19 cellular contexts compared by ENCODE assay signal in genomic region chr9:98379572-98379971, GRCh38.
"Had no signal": no experiment of that assay in that cellular context is flagged by ENCODE, and none has a peak within 500 bp of the region (broad histone marks: within the 10 kb centered on the region; RNA-seq: fewer than 3 reads in every experiment).

No MANE protein-coding gene starts in this region.

- H3K27me3 ChIP-seq: dorsolateral prefrontal cortex, transverse colon, uterus had no signal

- H3K36me3 ChIP-seq: lower lobe of right lung, transverse colon, uterus had no signal

- H3K9me3 ChIP-seq: lower lobe of right lung, transverse colon, uterus had no signal

- DNase-seq: activated CD4-positive, alpha-beta memory T cell treated with anti-CD3 and anti-CD28 coated beads, Interleukin-2, amount 10 ng/mL, durations not matched to agents 7 days and 5 days; activated CD4-positive, alpha-beta T cell treated with anti-CD3 and anti-CD28 coated beads for 48 hours; activated effector memory CD4-positive, alpha-beta T cell treated with Interleukin-2 at 50 U/mL for 16 hours; activated naive CD4-positive, alpha-beta T cell treated with anti-CD3 and anti-CD28 coated beads, Interleukin-2, amount 10 ng/mL, durations not matched to agents 7 days and 5 days; activated naive CD8-positive, alpha-beta T cell treated with anti-CD3 and anti-CD28 coated beads, Interleukin-2, amount 50 U/mL, for 24 hours; activated T-cell treated with anti-CD3 and anti-CD28 coated beads, Interleukin-2, amount 50 U/mL, for 24 hours; anterior cingulate cortex; central memory CD4-positive, alpha-beta T cell; dorsolateral prefrontal cortex; lower lobe of right lung; stimulated activated CD4-positive, alpha-beta T cell treated with anti-CD3 and anti-CD28 coated beads, Interleukin-12 subunit alpha, Interleukin-12 subunit beta, amount 100 ng/mL, for 4 hours; stimulated activated CD4-positive, alpha-beta T cell treated with anti-CD3 and anti-CD28 coated beads, Interleukin-1b, Interleukin-23, amount 100 ng/mL, for 48 hours; stimulated activated CD8-positive, alpha-beta memory T cell treated with anti-CD3 and anti-CD28 coated beads, Interleukin-4, amount 100 ng/mL, for 48 hours; stimulated activated naive CD8-positive, alpha-beta T cell treated with anti-CD3 and anti-CD28 coated beads, Interleukin-15, Interleukin-2, amounts not matched to agents 100 U/mL and 50 U/mL, for 24 hours; transverse colon; uterus had no signal

- H3K4me1 ChIP-seq: lower lobe of right lung, transverse colon, uterus had no signal

- FAIRE-seq: colon, keratinocyte had no signal

- H3K4me3 ChIP-seq: dorsolateral prefrontal cortex, lower lobe of right lung, transverse colon, uterus had no signal

- H3K27ac ChIP-seq: epithelial cell of prostate, lower lobe of right lung, transverse colon, uterus had no signal

- ATAC-seq: activated naive CD8-positive, alpha-beta T cell treated with anti-CD3 and anti-CD28 coated beads, Interleukin-2, amount 50 U/mL, for 24 hours; lower lobe of right lung; stimulated activated naive CD8-positive, alpha-beta T cell treated with anti-CD3 and anti-CD28 coated beads, Interleukin-15, Interleukin-2, amounts not matched to agents 100 U/mL and 50 U/mL, for 24 hours had no signal
